Comparison of ENCODE assay signal across 19 cellular contexts in the genomic region with DNA sequence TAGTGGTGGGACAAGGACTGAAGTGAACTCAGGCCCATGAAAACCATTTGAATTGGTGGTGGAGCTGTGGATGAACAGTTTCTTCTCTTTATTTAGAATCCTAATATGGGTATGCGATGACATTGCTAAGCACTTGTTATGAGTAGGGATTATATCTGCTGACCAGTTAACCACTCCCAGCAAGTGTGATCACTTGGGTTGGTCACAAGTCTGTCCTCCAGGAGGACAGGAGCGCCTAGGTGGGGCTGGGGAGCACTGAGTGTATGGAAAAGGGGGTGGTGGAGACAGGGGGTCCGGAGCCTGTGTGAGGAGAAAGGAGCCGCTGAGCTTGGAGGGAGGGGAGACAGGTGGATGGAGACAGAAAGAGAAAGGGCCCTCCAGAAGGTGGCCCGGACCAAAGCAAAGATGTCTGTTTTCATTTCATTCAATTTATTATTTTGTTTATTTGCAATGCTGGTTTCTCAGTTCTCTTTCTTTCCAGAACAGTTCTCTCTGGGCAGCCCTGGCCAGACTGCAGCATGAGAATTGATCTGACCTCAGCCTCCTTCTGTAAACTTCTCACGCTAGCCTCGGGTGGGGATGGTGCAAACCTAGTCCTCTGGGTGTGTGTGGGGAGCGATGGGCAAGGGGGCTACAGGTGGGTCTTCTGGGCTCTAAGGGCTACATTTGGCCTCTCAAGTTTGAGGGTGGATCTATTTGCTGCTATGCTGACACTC.
"Had no signal": no experiment of that assay in that cellular context is flagged by ENCODE, and none has a peak within 500 bp of the region (broad histone marks: within the 10 kb centered on the region; RNA-seq: fewer than 3 reads in every experiment).

No MANE protein-coding gene starts in this region.

- H3K9ac ChIP-seq: parathyroid adenoma had no signal

- H3K36me3 ChIP-seq: ascending aorta, gastroesophageal sphincter, heart left ventricle, left ventricle myocardium inferior, tibial nerve, vagina had no signal

- H3K9me3 ChIP-seq: ascending aorta, gastroesophageal sphincter, heart left ventricle, left ventricle myocardium inferior, tibial nerve, vagina had no signal

- H3K27me3 Mint-ChIP-seq: activated naive CD4-positive, alpha-beta T cell treated with anti-CD3 and anti-CD28 coated beads, Interleukin-2, amount 50 U/mL, for 24 hours; memory B cell; stimulated activated naive CD8-positive, alpha-beta T cell treated with anti-CD3 and anti-CD28 coated beads, Interleukin-15, Interleukin-2, amounts not matched to agents 100 ng/mL and 50 ng/mL, for 24 hours had no signal

- H3K36me3 Mint-ChIP-seq: activated naive CD4-positive, alpha-beta T cell treated with anti-CD3 and anti-CD28 coated beads, Interleukin-2, amount 50 U/mL, for 24 hours; memory B cell; natural killer cell had no signal

- H3K4me1 Mint-ChIP-seq: activated naive CD4-positive, alpha-beta T cell treated with anti-CD3 and anti-CD28 coated beads, Interleukin-2, amount 50 U/mL, for 24 hours; natural killer cell had no signal

- ATAC-seq: activated CD4-positive, CD25-positive, alpha-beta regulatory T cell treated with anti-CD3 and anti-CD28 coated beads, Interleukin-2, amount 50 U/mL, for 24 hours; gastroesophageal sphincter; heart left ventricle; natural killer cell had no signal

- H3K4me3 ChIP-seq: ascending aorta, coronary artery, gastroesophageal sphincter, heart left ventricle, left ventricle myocardium inferior, tibial nerve, vagina had no signal

- H3K9me3 Mint-ChIP-seq: activated naive CD4-positive, alpha-beta T cell treated with anti-CD3 and anti-CD28 coated beads, Interleukin-2, amount 50 U/mL, for 24 hours; memory B cell; natural killer cell; stimulated activated naive CD8-positive, alpha-beta T cell treated with anti-CD3 and anti-CD28 coated beads, Interleukin-15, Interleukin-2, amounts not matched to agents 100 ng/mL and 50 ng/mL, for 24 hours; T-helper 1 cell treated with Interleukin-12 subunit alpha and Interleukin-12 subunit beta and Interleukin-4 antibody, amounts not matched to agents 30 μg/mL and 1 μg/mL, for 36 hours had no signal

- H2AFZ ChIP-seq: parathyroid adenoma had no signal

- DNase-seq: activated gamma-delta T cell; effector CD4-positive, alpha-beta T cell; heart left ventricle; left ventricle myocardium inferior; natural killer cell; stimulated activated CD4-positive, alpha-beta T cell treated with anti-CD3 and anti-CD28 coated beads, Interleukin-12 subunit alpha, Interleukin-12 subunit beta, amount 100 ng/mL, for 4 hours; stimulated activated CD4-positive, alpha-beta T cell treated with anti-CD3 and anti-CD28 coated beads, Interleukin-1b, Interleukin-23, amount 100 ng/mL, for 48 hours; stimulated activated CD8-positive, alpha-beta memory T cell treated with anti-CD3 and anti-CD28 coated beads, Interleukin-4, amount 100 ng/mL, for 48 hours had no signal

- H3K27me3 ChIP-seq: ascending aorta, gastroesophageal sphincter, heart left ventricle, tibial nerve, vagina had no signal

- H3K4me3 Mint-ChIP-seq: activated naive CD4-positive, alpha-beta T cell treated with anti-CD3 and anti-CD28 coated beads, Interleukin-2, amount 50 U/mL, for 24 hours; memory B cell; natural killer cell; stimulated activated naive CD8-positive, alpha-beta T cell treated with anti-CD3 and anti-CD28 coated beads, Interleukin-15, Interleukin-2, amounts not matched to agents 100 ng/mL and 50 ng/mL, for 24 hours; T-helper 1 cell treated with Interleukin-12 subunit alpha and Interleukin-12 subunit beta and Interleukin-4 antibody, amounts not matched to agents 30 μg/mL and 1 μg/mL, for 36 hours had no signal

- H3K27ac Mint-ChIP-seq: activated naive CD4-positive, alpha-beta T cell treated with anti-CD3 and anti-CD28 coated beads, Interleukin-2, amount 50 U/mL, for 24 hours; memory B cell; natural killer cell; stimulated activated naive CD8-positive, alpha-beta T cell treated with anti-CD3 and anti-CD28 coated beads, Interleukin-15, Interleukin-2, amounts not matched to agents 100 ng/mL and 50 ng/mL, for 24 hours; T-helper 1 cell treated with Interleukin-12 subunit alpha and Interleukin-12 subunit beta and Interleukin-4 antibody, amounts not matched to agents 30 μg/mL and 1 μg/mL, for 36 hours had no signal

- H3K4me1 ChIP-seq: parathyroid adenoma had no signal

- H3K27ac ChIP-seq: parathyroid adenoma, tibial nerve, vagina had no signal

- H3K79me2 ChIP-seq: parathyroid adenoma had no signal
